ENCODE assay signal across 24 cellular contexts in genomic region chr7:16241017-16241416, GRCh38.
"Had no signal": no experiment of that assay in that cellular context is flagged by ENCODE, and none has a peak within 500 bp of the region (broad histone marks: within the 10 kb centered on the region; RNA-seq: fewer than 3 reads in every experiment).

No MANE protein-coding gene starts in this region.

- H3K36me3 ChIP-seq: colonic mucosa, esophagus muscularis mucosa, gastrocnemius medialis, heart right ventricle, left lung, lower lobe of right lung had no signal

- H3K4me3 ChIP-seq: colonic mucosa, esophagus muscularis mucosa, gastrocnemius medialis, heart right ventricle, left lung, lower lobe of right lung, mucosa of descending colon had no signal

- H3K4me3 Mint-ChIP-seq: dendritic cell treated with granulocyte-macrophage colony-stimulating factor and Interleukin-4, amounts not matched to agents 40 ng/mL and 50 ng/mL, for 4 days; effector memory CD8-positive, alpha-beta T cell; endodermal cell; mesothelial cell of epicardium; naive B cell had no signal

- H3K9me3 Mint-ChIP-seq: effector memory CD8-positive, alpha-beta T cell had no signal

- H3K36me3 Mint-ChIP-seq: naive B cell had no signal

- H3K4me1 Mint-ChIP-seq: naive B cell had no signal

- H3K27ac Mint-ChIP-seq: dendritic cell treated with granulocyte-macrophage colony-stimulating factor and Interleukin-4, amounts not matched to agents 40 ng/mL and 50 ng/mL, for 4 days; effector memory CD8-positive, alpha-beta T cell; endodermal cell; mesothelial cell of epicardium; naive B cell had no signal

- H3K27ac ChIP-seq: colonic mucosa, esophagus muscularis mucosa, foreskin keratinocyte, gastrocnemius medialis, heart right ventricle, left lung, lower lobe of right lung had no signal

- H3K27me3 ChIP-seq: colonic mucosa, esophagus muscularis mucosa, foreskin keratinocyte, gastrocnemius medialis, heart right ventricle, left lung had no signal

- ATAC-seq: effector memory CD8-positive, alpha-beta T cell; foreskin keratinocyte; gastrocnemius medialis; heart right ventricle; left cardiac atrium; left lung; left ventricle myocardium superior; lower lobe of right lung; mucosa of descending colon had no signal

- DNase-seq: colonic mucosa; cortex of kidney; effector CD8-positive, alpha-beta T cell; effector memory CD8-positive, alpha-beta T cell; endodermal cell; foreskin keratinocyte; gastrocnemius medialis; glutamatergic neuron; head of caudate nucleus; heart right ventricle; hippocampal formation; left cardiac atrium; left lung; left ventricle myocardium superior; lower lobe of right lung; mesenchymal stem cell; mucosa of descending colon; naive B cell had no signal

- H3K4me1 ChIP-seq: colonic mucosa, esophagus muscularis mucosa, foreskin keratinocyte, gastrocnemius medialis, left lung, lower lobe of right lung had no signal

- FAIRE-seq: endothelial cell of umbilical vein, islet of Langerhans, keratinocyte had no signal

- H3K9me3 ChIP-seq: colonic mucosa, esophagus muscularis mucosa, gastrocnemius medialis, heart right ventricle, left lung, lower lobe of right lung, mucosa of descending colon had no signal

- H3K27me3 Mint-ChIP-seq: dendritic cell treated with granulocyte-macrophage colony-stimulating factor and Interleukin-4, amounts not matched to agents 40 ng/mL and 50 ng/mL, for 4 days; effector memory CD8-positive, alpha-beta T cell; naive B cell had no signal
